1 cellular context compared by ENCODE assay signal in genomic region chr3:167886690-167887089, GRCh38.
TF ChIP-seq lines count a peak whose summit lies in the region.

No MANE protein-coding gene starts in this region.

TF ChIP-seq in K562, 482 proteins besides CTCF, POLR2A, EP300 and RAD21 (continued from another document):
- TF ChIP-seq, protein P1, sequence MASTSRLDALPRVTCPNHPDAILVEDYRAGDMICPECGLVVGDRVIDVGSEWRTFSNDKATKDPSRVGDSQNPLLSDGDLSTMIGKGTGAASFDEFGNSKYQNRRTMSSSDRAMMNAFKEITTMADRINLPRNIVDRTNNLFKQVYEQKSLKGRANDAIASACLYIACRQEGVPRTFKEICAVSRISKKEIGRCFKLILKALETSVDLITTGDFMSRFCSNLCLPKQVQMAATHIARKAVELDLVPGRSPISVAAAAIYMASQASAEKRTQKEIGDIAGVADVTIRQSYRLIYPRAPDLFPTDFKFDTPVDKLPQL (IDR thresholded peaks at IDR 0.05; ENCODE audit: extremely low read depth, insufficient read length), result no peak
- TF ChIP-seq ZNF384 (IDR thresholded peaks at IDR 0.05; ENCODE audit: low read depth, low read length) (no peak), ZSCAN32 (CRISPR knock-in tag; IDR thresholded peaks at IDR 0.05) (peak; percentile 86), KHSRP (IDR thresholded peaks at IDR 0.05) (no peak), MAFF (IDR thresholded peaks at IDR 0.05; ENCODE audit: low read length) (no peak), IRF9 (tag; IDR thresholded peaks at IDR 0.05) (peak; percentile 62; the same call in 1 of the 2 replicates), MGA (IDR thresholded peaks at IDR 0.05) (no peak), ZNF232 (CRISPR knock-in tag; IDR thresholded peaks at IDR 0.05) (no peak), MTA2 (IDR thresholded peaks at IDR 0.05; ENCODE audit: low read depth) (no peak), CEBPG (CRISPR knock-in tag; IDR thresholded peaks at IDR 0.05) (no peak), CEBPG (tag; conservative IDR thresholded peaks at IDR 0.05 in 1 of 2, IDR thresholded peaks at IDR 0.05 in 1 of 2) (peak; percentile 88 to 98), ATF4 (CRISPR knock-in tag; IDR thresholded peaks at IDR 0.05) (peak; percentile 89), ZKSCAN8 (CRISPR knock-in tag; IDR thresholded peaks at IDR 0.05) (no peak), NFIX (CRISPR knock-in tag; IDR thresholded peaks at IDR 0.05; ENCODE audit: low read depth) (0 out of 2 replicates have a peak, but pooled peaks have one; percentile 14)
- TF ChIP-seq, protein P2, sequence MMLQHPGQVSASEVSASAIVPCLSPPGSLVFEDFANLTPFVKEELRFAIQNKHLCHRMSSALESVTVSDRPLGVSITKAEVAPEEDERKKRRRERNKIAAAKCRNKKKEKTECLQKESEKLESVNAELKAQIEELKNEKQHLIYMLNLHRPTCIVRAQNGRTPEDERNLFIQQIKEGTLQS (IDR thresholded peaks at IDR 0.05), result peak; percentile 63
- TF ChIP-seq, protein P2 (CRISPR knock-in tag; conservative IDR thresholded peaks at IDR 0.05), result no peak
- TF ChIP-seq, protein P3, sequence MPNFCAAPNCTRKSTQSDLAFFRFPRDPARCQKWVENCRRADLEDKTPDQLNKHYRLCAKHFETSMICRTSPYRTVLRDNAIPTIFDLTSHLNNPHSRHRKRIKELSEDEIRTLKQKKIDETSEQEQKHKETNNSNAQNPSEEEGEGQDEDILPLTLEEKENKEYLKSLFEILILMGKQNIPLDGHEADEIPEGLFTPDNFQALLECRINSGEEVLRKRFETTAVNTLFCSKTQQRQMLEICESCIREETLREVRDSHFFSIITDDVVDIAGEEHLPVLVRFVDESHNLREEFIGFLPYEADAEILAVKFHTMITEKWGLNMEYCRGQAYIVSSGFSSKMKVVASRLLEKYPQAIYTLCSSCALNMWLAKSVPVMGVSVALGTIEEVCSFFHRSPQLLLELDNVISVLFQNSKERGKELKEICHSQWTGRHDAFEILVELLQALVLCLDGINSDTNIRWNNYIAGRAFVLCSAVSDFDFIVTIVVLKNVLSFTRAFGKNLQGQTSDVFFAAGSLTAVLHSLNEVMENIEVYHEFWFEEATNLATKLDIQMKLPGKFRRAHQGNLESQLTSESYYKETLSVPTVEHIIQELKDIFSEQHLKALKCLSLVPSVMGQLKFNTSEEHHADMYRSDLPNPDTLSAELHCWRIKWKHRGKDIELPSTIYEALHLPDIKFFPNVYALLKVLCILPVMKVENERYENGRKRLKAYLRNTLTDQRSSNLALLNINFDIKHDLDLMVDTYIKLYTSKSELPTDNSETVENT (CRISPR knock-in tag; IDR thresholded peaks at IDR 0.05), result no peak
